ENCODE assay signal across 1 cellular context in the genomic region with DNA sequence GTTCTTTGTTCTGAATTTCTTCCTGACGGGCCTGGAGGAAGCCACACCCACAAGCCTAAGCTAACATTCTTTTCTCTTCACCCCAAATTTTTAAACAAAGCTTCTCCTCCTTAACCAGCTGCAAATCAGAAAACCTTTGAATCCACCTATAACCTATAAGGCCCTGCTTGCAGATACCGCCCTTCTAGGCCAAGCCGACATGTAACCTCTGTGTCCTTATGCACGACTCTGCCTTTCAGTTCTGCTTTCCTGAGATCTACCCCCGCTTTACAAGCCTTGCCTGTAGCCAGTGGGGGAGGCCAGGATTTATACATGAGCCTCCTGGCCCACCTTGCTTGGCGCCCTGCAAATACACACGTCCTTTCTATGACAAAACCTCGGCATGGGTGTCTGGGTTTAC.
TF ChIP-seq lines count a peak whose summit lies in the region.

No MANE protein-coding gene starts in this region.

TF ChIP-seq in GM12878, 131 proteins besides CTCF, POLR2A, EP300 and RAD21:
- TF ChIP-seq SRF (IDR thresholded peaks at IDR 0.05; ENCODE audit: low read depth in 2 of 2, low read length in 2 of 2), result no peak
- TF ChIP-seq MTA3 (IDR thresholded peaks at IDR 0.05; ENCODE audit: borderline replicate concordance, low read length), result no peak
- TF ChIP-seq BHLHE40 (IDR thresholded peaks at IDR 0.05; ENCODE audit: borderline replicate concordance in 1 of 2, low read depth in 2 of 2, low read length in 1 of 2), result 0 out of 4 replicates have a peak, but pooled peaks of 1 of the 2 experiments have one; percentile 12
- TF ChIP-seq SPI1 (IDR thresholded peaks at IDR 0.05; ENCODE audit: borderline replicate concordance, insufficient read depth, low read depth, low read length), result peak; percentile 92
- TF ChIP-seq IRF4 (IDR thresholded peaks at IDR 0.05; ENCODE audit: low read depth, low read length), result peak; percentile 70; the same call in 1 of the 2 replicates
- no peak for TF ChIP-seq MXI1 (IDR thresholded peaks at IDR 0.05; ENCODE audit: low read depth, low read length)
- TF ChIP-seq NR2F1 (conservative IDR thresholded peaks at IDR 0.05), result peak; percentile 36; the same call in 1 of the 2 replicates
- no peak for TF ChIP-seq ZNF384 (IDR thresholded peaks at IDR 0.05; ENCODE audit: borderline replicate concordance, low read depth, low read length)
- TF ChIP-seq ASH2L (IDR thresholded peaks at IDR 0.05; ENCODE audit: borderline replicate concordance, low read depth), result no peak
- TF ChIP-seq, protein P1, sequence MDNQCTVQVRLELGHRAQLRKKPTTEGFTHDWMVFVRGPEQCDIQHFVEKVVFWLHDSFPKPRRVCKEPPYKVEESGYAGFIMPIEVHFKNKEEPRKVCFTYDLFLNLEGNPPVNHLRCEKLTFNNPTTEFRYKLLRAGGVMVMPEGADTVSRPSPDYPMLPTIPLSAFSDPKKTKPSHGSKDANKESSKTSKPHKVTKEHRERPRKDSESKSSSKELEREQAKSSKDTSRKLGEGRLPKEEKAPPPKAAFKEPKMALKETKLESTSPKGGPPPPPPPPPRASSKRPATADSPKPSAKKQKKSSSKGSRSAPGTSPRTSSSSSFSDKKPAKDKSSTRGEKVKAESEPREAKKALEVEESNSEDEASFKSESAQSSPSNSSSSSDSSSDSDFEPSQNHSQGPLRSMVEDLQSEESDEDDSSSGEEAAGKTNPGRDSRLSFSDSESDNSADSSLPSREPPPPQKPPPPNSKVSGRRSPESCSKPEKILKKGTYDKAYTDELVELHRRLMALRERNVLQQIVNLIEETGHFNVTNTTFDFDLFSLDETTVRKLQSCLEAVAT (IDR thresholded peaks at IDR 0.05), result peak; percentile 94
